In the genomic region with DNA sequence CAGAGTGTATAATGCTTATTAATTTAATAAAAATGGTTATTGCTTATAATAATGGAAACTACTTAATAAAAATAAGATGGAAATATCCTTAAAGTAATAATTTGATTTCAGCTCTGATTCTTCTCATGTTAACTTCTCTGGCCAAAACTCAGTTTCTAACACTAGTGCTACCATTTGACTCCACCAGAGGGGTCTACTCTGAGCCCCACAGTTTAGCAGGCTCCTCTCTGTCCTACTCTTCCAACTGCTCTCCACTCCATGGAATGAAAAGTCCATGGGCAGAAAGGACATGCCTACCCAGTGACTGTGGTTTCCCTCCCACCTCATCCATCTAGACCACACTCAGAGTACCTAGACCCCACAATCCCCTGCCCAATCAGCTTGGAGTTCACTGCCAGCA, we compare ENCODE assay signal across 30 cellular contexts.
DNase-seq lines count a peak whose midpoint lies in the region; ATAC-seq and TF ChIP-seq lines count a peak whose summit lies in the region.
"Had no signal": no experiment of that assay in that cellular context is flagged by ENCODE, and none has a peak within 500 bp of the region (broad histone marks: within the 10 kb centered on the region; RNA-seq: fewer than 3 reads in every experiment).

No MANE protein-coding gene starts in this region.

- H2AK5ac ChIP-seq in mesenchymal stem cell (ENCODE audit: low read length, severe bottlenecking): peak overlapping the region; percentile 78

- no peak overlapping the region for H2AFZ ChIP-seq in PC-3 (ENCODE audit: low read length)
- no peak overlapping the region for H2AFZ ChIP-seq in mesenchymal stem cell (ENCODE audit: low read depth, low read length)

- no peak overlapping the region for H3K18ac ChIP-seq in mesenchymal stem cell (ENCODE audit: low read depth in 1 of 2, low read length in 2 of 2)

- H3K27me3 Mint-ChIP-seq in immature natural killer cell (ENCODE audit: low read depth in 3 of 3): peaks cover 0 to 3% (median 0%) of the 10 kb centered on the region in 3 donors
- H3K27me3 Mint-ChIP-seq: memory B cell, naive B cell had no signal

- H3K14ac ChIP-seq in mesenchymal stem cell (ENCODE audit: low read length in 2 of 2): no peak overlapping the region

- no peaks in the 10 kb centered on the region for H3K4me1 Mint-ChIP-seq in immature natural killer cell
- H3K4me1 Mint-ChIP-seq: activated naive CD8-positive, alpha-beta T cell treated with anti-CD3 and anti-CD28 coated beads for 36 hours; memory B cell; naive B cell had no signal

- no peak overlapping the region for H3K27ac Mint-ChIP-seq in immature natural killer cell
- H3K27ac Mint-ChIP-seq: activated CD8-positive, alpha-beta T cell treated with anti-CD3 and anti-CD28 coated beads, Interleukin-2, amount 10 ng/mL, durations not matched to agents 7 days and 5 days; activated naive CD8-positive, alpha-beta T cell treated with anti-CD3 and anti-CD28 coated beads for 36 hours; memory B cell; naive B cell had no signal

- H3K9ac ChIP-seq in PC-3 (ENCODE audit: low read length): no peak overlapping the region
- H3K9ac ChIP-seq in mesenchymal stem cell (ENCODE audit: low read length): no peak overlapping the region

- no peak overlapping the region for H2BK12ac ChIP-seq in mesenchymal stem cell (ENCODE audit: low read length in 2 of 2)

- no peaks in the 10 kb centered on the region for H3K79me1 ChIP-seq in mesenchymal stem cell (replicated peaks; ENCODE audit: low read length, poor library complexity, severe bottlenecking)

- peak overlapping the region; percentile 36 for H2BK5ac ChIP-seq in mesenchymal stem cell (ENCODE audit: low read depth, low read length, poor library complexity, severe bottlenecking)

- H3K9me3 Mint-ChIP-seq in immature natural killer cell: peaks cover 0 to 7% (median 0%) of the 10 kb centered on the region in 6 donors

- no peak overlapping the region for H3K4me2 ChIP-seq in PC-3 (ENCODE audit: low read length)
- no peak overlapping the region for H3K4me2 ChIP-seq in mesenchymal stem cell (ENCODE audit: low read length, poor library complexity, severe bottlenecking)

- in situ Hi-C loops in ACHN (cut with HindIII; ENCODE audit: low pct_ligation_motif_present, low pct_unique_long_range_greater_than_20kb, low sequenced_read_pairs): no loop called here

- H3K9me3 ChIP-seq in PC-3 (ENCODE audit: low read length) (no peaks in the 10 kb centered on the region), mesenchymal stem cell (ENCODE audit: control insufficient read depth, low read length) (no peaks in the 10 kb centered on the region), MG63 (no peaks in the 10 kb centered on the region)
- H3K9me3 ChIP-seq: Peyer's patch, SJCRH30, uterus had no signal

- BruUV-seq in PC-3 (replicated peaks; lab: Mats Ljungman, UMichigan): no TSS peak

- CTCF ChIA-PET in PC-3 (lab: Charles Lee): no interaction called here

- ATAC-seq in PC-3 (no peak), GM18517 (IDR thresholded peaks at IDR 0.05; ENCODE audit: unreplicated experiment) (no peak)
- ATAC-seq: activated CD8-positive, alpha-beta T cell treated with anti-CD3 and anti-CD28 coated beads, Interleukin-2, amount 10 ng/mL, durations not matched to agents 7 days and 5 days; left colon had no signal

- H3K27me3 ChIP-seq in PC-3 (ENCODE audit: low read length) (no peaks in the 10 kb centered on the region), mesenchymal stem cell (ENCODE audit: control insufficient read depth in 1 of 2, insufficient read depth in 1 of 2, low read length in 2 of 2) (peaks cover 0 to 8% of the 10 kb centered on the region in 2 experiments), MG63 (no peaks in the 10 kb centered on the region)
- H3K27me3 ChIP-seq: Peyer's patch, SJCRH30, uterus had no signal

- H3F3A ChIP-seq in PC-3 (ENCODE audit: low read length, unreplicated experiment): peaks cover 6% of the 10 kb centered on the region

- H3K4ac ChIP-seq in mesenchymal stem cell (ENCODE audit: low read depth in 1 of 2, low read length in 2 of 2): no peak overlapping the region

- H2BK15ac ChIP-seq in mesenchymal stem cell (ENCODE audit: low read depth, poor library complexity, severe bottlenecking): no peak overlapping the region

- no peak overlapping the region for H2BK120ac ChIP-seq in mesenchymal stem cell (ENCODE audit: low read depth, low read length)

- TF ChIP-seq CTCF in GM12875 (IDR thresholded peaks at IDR 0.05; ENCODE audit: borderline replicate concordance, insufficient read depth, low read depth, low read length) (peak; percentile 17; the same call in 1 of the 2 replicates), PC-3 (conservative IDR thresholded peaks at IDR 0.05; ENCODE audit: low read depth, low read length) (peak; percentile 20; the same call in 1 of the 2 replicates)

- no peaks in the 10 kb centered on the region for H3K36me3 ChIP-seq in PC-3 (ENCODE audit: low read depth, low read length)
- no peaks in the 10 kb centered on the region for H3K36me3 ChIP-seq in mesenchymal stem cell (ENCODE audit: control insufficient read depth in 1 of 2, insufficient read depth in 2 of 2, low read depth in 1 of 2, low read length in 2 of 2)
- no peaks in the 10 kb centered on the region for H3K36me3 ChIP-seq in MG63
- H3K36me3 ChIP-seq: Peyer's patch, SJCRH30, uterus had no signal

- H3K4me3 Mint-ChIP-seq in immature natural killer cell: no peak overlapping the region
- H3K4me3 Mint-ChIP-seq: activated CD8-positive, alpha-beta T cell treated with anti-CD3 and anti-CD28 coated beads, Interleukin-2, amount 10 ng/mL, durations not matched to agents 7 days and 5 days; activated naive CD8-positive, alpha-beta T cell treated with anti-CD3 and anti-CD28 coated beads for 36 hours; memory B cell; naive B cell had no signal

- H3K27ac ChIP-seq in PC-3 (ENCODE audit: low read length): no peak overlapping the region
- peak overlapping the region; percentile 79 for H3K27ac ChIP-seq in mesenchymal stem cell (ENCODE audit: low read length, poor library complexity, severe bottlenecking)
- H3K27ac ChIP-seq: C4-2B, Peyer's patch, SJCRH30, uterus had no signal

- H3K23ac ChIP-seq in mesenchymal stem cell (ENCODE audit: low read length in 2 of 2): no peak overlapping the region

- H3K4me1 ChIP-seq in PC-3 (ENCODE audit: insufficient read depth, low read length) (peaks cover 29% of the 10 kb centered on the region), mesenchymal stem cell (ENCODE audit: control insufficient read depth, insufficient read depth, low read depth, low read length) (peaks cover 12% of the 10 kb centered on the region)
- H3K4me1 ChIP-seq: Peyer's patch, uterus had no signal

- DNase-seq in ACHN (peak; percentile 13), PC-3 (no peak), mesenchymal stem cell (no peak), immature natural killer cell (no peak), MG63 (no peak), NCI-H524 treated with DMSO at 0.1 percent for 48 hours (lab: John Stamatoyannopoulos, UW) (no peak)
- DNase-seq: activated CD4-positive, CD25-positive, alpha-beta regulatory T cell treated with anti-CD3 and anti-CD28 coated beads, Interleukin-2, amount 50 U/mL, for 72 hours; activated CD8-positive, alpha-beta T cell treated with anti-CD3 and anti-CD28 coated beads, Interleukin-2, amount 10 ng/mL, durations not matched to agents 7 days and 5 days; activated effector memory CD4-positive, alpha-beta T cell treated with Interleukin-2 at 50 U/mL for 16 hours; activated naive CD8-positive, alpha-beta T cell treated with anti-CD3 and anti-CD28 coated beads for 36 hours; activated T-cell treated with anti-CD3 and anti-CD28 coated beads for 4 hours; Calu3; central memory CD4-positive, alpha-beta T cell; dermis blood vessel endothelial cell; EL; HCEC 1CT; head of caudate nucleus; left colon; naive B cell; NCI-H2029 treated with DMSO at 0.1 percent for 48 hours; NCI-H345; occipital lobe; Peyer's patch; T-helper 1 cell; uterus had no signal

- no peaks in the 10 kb centered on the region for H3K9me2 ChIP-seq in PC-3 (replicated peaks; ENCODE audit: low read length)

- no peaks in the 10 kb centered on the region for H3K36me3 Mint-ChIP-seq in immature natural killer cell
- H3K36me3 Mint-ChIP-seq: activated naive CD8-positive, alpha-beta T cell treated with anti-CD3 and anti-CD28 coated beads for 36 hours; naive B cell had no signal

- H4K91ac ChIP-seq in mesenchymal stem cell (ENCODE audit: low read length): no peak overlapping the region

- no peaks in the 10 kb centered on the region for H4K20me1 ChIP-seq in PC-3 (ENCODE audit: low read length)

- H3K4me3 ChIP-seq in GM12875 (ENCODE audit: low read depth, low read length) (no peak overlapping the region), PC-3 (ENCODE audit: low read length) (no peak overlapping the region), mesenchymal stem cell (ENCODE audit: insufficient read depth in 1 of 2, low read depth in 1 of 2, low read length in 2 of 2) (no peak overlapping the region), MG63 (no peak overlapping the region)
- H3K4me3 ChIP-seq: Peyer's patch, SJCRH30, uterus had no signal

- intact Hi-C loops in PC-3 (cut with micrococcal nuclease): no loop called here

- H3K79me2 ChIP-seq in PC-3 (ENCODE audit: low read length): no peaks in the 10 kb centered on the region

- POLR2A ChIA-PET in PC-3 (lab: Charles Lee; ENCODE audit: unreplicated experiment): no interaction called here

- H4K8ac ChIP-seq in mesenchymal stem cell (ENCODE audit: low read length): no peak overlapping the region
